In genomic region chr3:42152193-42152592, GRCh38 we compare ENCODE assay signal across 16 cellular contexts.
"Had no signal": no experiment of that assay in that cellular context is flagged by ENCODE, and none has a peak within 500 bp of the region (broad histone marks: within the 10 kb centered on the region; RNA-seq: fewer than 3 reads in every experiment).

No MANE protein-coding gene starts in this region.

- H3K4me3 ChIP-seq: colonic mucosa, esophagus squamous epithelium, hepatocyte, lung, right atrium auricular region, smooth muscle cell, tibial nerve had no signal

- H3K27ac Mint-ChIP-seq: naive thymus-derived CD4-positive, alpha-beta T cell; nephron progenitor cell had no signal

- ATAC-seq: naive thymus-derived CD4-positive, alpha-beta T cell; stimulated activated naive CD8-positive, alpha-beta T cell treated with anti-CD3 and anti-CD28 coated beads, Interleukin-15, Interleukin-2, amounts not matched to agents 100 U/mL and 50 U/mL, for 24 hours had no signal

- H3K27ac ChIP-seq: colonic mucosa, neutrophil, tibial nerve had no signal

- H3K9me3 ChIP-seq: colonic mucosa, esophagus squamous epithelium, neutrophil, right atrium auricular region, tibial nerve had no signal

- H3K4me2 ChIP-seq: hepatocyte, smooth muscle cell had no signal

- H3K27me3 Mint-ChIP-seq: naive thymus-derived CD4-positive, alpha-beta T cell had no signal

- H3K9me3 Mint-ChIP-seq: naive thymus-derived CD4-positive, alpha-beta T cell; nephron progenitor cell had no signal

- H2AFZ ChIP-seq: hepatocyte had no signal

- H3K4me3 Mint-ChIP-seq: naive thymus-derived CD4-positive, alpha-beta T cell; nephron progenitor cell had no signal

- DNase-seq: colonic mucosa; dermis blood vessel endothelial cell; esophagus squamous epithelium; foreskin fibroblast; left colon; left ventricle myocardium superior; naive thymus-derived CD4-positive, alpha-beta T cell; nephron progenitor cell; stimulated activated CD4-positive, alpha-beta T cell treated with anti-CD3 and anti-CD28 coated beads, Interleukin-2, amount 100 ng/mL, for 48 hours; stimulated activated naive CD8-positive, alpha-beta T cell treated with anti-CD3 and anti-CD28 coated beads, Interleukin-15, Interleukin-2, amounts not matched to agents 100 U/mL and 50 U/mL, for 24 hours had no signal

- H3K36me3 ChIP-seq: colonic mucosa, esophagus squamous epithelium, neutrophil, right atrium auricular region, tibial nerve had no signal

- H3K27me3 ChIP-seq: colonic mucosa, esophagus squamous epithelium, hepatocyte, neutrophil, right atrium auricular region, tibial nerve had no signal
